In the genomic region with DNA sequence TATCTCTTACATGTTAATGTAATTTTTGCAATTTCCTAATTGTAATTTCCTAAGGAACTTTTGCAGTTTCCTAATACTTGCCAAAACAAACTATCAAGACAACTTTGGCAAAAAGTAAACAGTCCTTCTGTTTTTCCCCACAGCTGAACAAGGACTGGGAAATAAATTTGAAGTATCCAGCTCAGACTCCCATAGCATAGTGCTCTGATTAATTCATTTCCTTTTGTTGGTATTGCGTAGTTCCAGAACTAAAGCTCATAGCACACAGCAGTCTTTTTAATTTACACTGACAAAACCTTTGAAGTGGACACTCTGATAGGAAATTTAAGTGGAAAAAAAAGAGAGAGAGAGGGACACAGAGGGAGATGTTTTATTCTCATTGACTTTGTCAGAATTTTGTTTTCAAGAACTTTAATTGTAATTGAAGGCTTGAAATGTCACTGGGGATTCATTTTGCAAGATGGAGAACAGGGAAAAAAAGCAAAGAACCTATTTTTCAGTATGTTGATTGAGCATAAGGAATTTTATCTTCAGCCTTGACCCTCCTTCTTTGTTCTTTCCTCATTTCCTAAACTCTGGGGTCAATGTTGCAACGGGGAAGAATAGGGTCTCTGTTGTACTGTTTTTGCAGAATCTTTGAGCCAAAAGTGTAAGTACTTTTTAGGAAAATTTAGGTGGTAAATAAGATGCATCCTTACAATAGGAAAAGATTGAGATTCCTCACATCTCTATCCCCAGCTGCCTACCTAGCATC, we compare ENCODE assay signal across 22 cellular contexts.
A peak's percentile ranks its signal among the peaks of the same experiment; 100 is the strongest.
DNase-seq lines count a peak whose midpoint lies in the region; ATAC-seq, FAIRE-seq and TF ChIP-seq lines count a peak whose summit lies in the region.
"Had no signal": no experiment of that assay in that cellular context is flagged by ENCODE, and none has a peak within 500 bp of the region (broad histone marks: within the 10 kb centered on the region; RNA-seq: fewer than 3 reads in every experiment).

No MANE protein-coding gene starts in this region.

- no TSS peak for BruUV-seq in MCF 10A (replicated peaks; lab: Mats Ljungman, UMichigan)

- TF ChIP-seq CTCF in MCF 10A (IDR thresholded peaks at IDR 0.05; ENCODE audit: unreplicated experiment) = no peak
- TF ChIP-seq CTCF in breast epithelium (IDR thresholded peaks at IDR 0.05) = no peak
- TF ChIP-seq CTCF in bronchial epithelial cell (IDR thresholded peaks at IDR 0.05; ENCODE audit: insufficient read depth, low read length, severe bottlenecking) = no peak
- TF ChIP-seq CTCF in neural progenitor cell (IDR thresholded peaks at IDR 0.05) = no peak

- ATAC-seq in HG03565 (IDR thresholded peaks at IDR 0.05; ENCODE audit: unreplicated experiment) = no peak
- ATAC-seq: GM12878 had no signal

- no peak overlapping the region for H3K27ac Mint-ChIP-seq in MCF 10A (ENCODE audit: low read depth, unreplicated experiment)
- H3K27ac Mint-ChIP-seq in neural progenitor cell = no peak overlapping the region
- H3K27ac Mint-ChIP-seq: CD4-positive, alpha-beta T cell; IgD-negative memory B cell had no signal

- no peak overlapping the region for H2AFZ ChIP-seq in neural progenitor cell (replicated peaks)
- H2AFZ ChIP-seq: GM23248 had no signal

- no peaks in the 10 kb centered on the region for H3K36me3 Mint-ChIP-seq in MCF 10A (ENCODE audit: insufficient read depth, unreplicated experiment)
- H3K36me3 Mint-ChIP-seq in neural progenitor cell = no peaks in the 10 kb centered on the region
- H3K36me3 Mint-ChIP-seq: IgD-negative memory B cell had no signal

- intact Hi-C loops in MCF 10A (cut with micrococcal nuclease) (no loop called here), breast epithelium (cut with DNase I; ENCODE audit: low total_unique reads) (no loop called here)

- no peaks in the 10 kb centered on the region for H3K27me3 ChIP-seq in breast epithelium
- no peaks in the 10 kb centered on the region for H3K27me3 ChIP-seq in bronchial epithelial cell (ENCODE audit: control insufficient read depth, insufficient read depth, low read length)
- no peaks in the 10 kb centered on the region for H3K27me3 ChIP-seq in neural progenitor cell

- no peak overlapping the region for H3K9ac ChIP-seq in neural progenitor cell
- H3K9ac ChIP-seq: GM23248 had no signal

- no peaks in the 10 kb centered on the region for H3K79me2 ChIP-seq in neural progenitor cell (ENCODE audit: low read depth)

- peak; percentile 33 for FAIRE-seq in H54 (lab: Jason Lieb, UNC)
- no peak for FAIRE-seq in bronchial epithelial cell (lab: Jason Lieb, UNC)
- FAIRE-seq: D721Med, GM12878, GM19239, HTR-8/SVneo had no signal

- H3K27ac ChIP-seq in breast epithelium = no peak overlapping the region
- H3K27ac ChIP-seq in neural progenitor cell = no peak overlapping the region
- H3K27ac ChIP-seq: C4-2B, GM23248 had no signal

- H3K4me2 ChIP-seq in neural progenitor cell = no peak overlapping the region

- H3K4me1 Mint-ChIP-seq in MCF 10A (ENCODE audit: insufficient read depth, unreplicated experiment) (peaks cover 7% of the 10 kb centered on the region), neural progenitor cell (peaks cover 8% of the 10 kb centered on the region)
- H3K4me1 Mint-ChIP-seq: IgD-negative memory B cell had no signal

- no peak for TF ChIP-seq POLR2A in breast epithelium (IDR thresholded peaks at IDR 0.05)
- TF ChIP-seq POLR2A in H54 (IDR thresholded peaks at IDR 0.05; ENCODE audit: low read depth, low read length) = no peak

- H3K9me3 ChIP-seq in breast epithelium (no peaks in the 10 kb centered on the region), neural progenitor cell (ENCODE audit: low read depth) (no peaks in the 10 kb centered on the region)
- H3K9me3 ChIP-seq: Caco-2 had no signal

- H3K4me3 Mint-ChIP-seq in MCF 10A (ENCODE audit: unreplicated experiment) = no peak overlapping the region
- H3K4me3 Mint-ChIP-seq in neural progenitor cell = no peak overlapping the region
- H3K4me3 Mint-ChIP-seq: CD4-positive, alpha-beta T cell; IgD-negative memory B cell had no signal

- no peaks in the 10 kb centered on the region for H4K20me1 ChIP-seq in neural progenitor cell (ENCODE audit: low read depth)

- H3K4me3 ChIP-seq in breast epithelium (no peak overlapping the region), bronchial epithelial cell (ENCODE audit: low read depth, low read length) (no peak overlapping the region), neural progenitor cell (no peak overlapping the region)
- H3K4me3 ChIP-seq: GM12878, GM23248 had no signal

- no peaks in the 10 kb centered on the region for H3K27me3 Mint-ChIP-seq in MCF 10A (ENCODE audit: insufficient read depth, unreplicated experiment)
- H3K27me3 Mint-ChIP-seq in neural progenitor cell (ENCODE audit: insufficient read depth, low read depth) = peaks cover 2% of the 10 kb centered on the region
- H3K27me3 Mint-ChIP-seq: CD4-positive, alpha-beta T cell; IgD-negative memory B cell had no signal

- DNase-seq in MCF 10A (ENCODE audit: unreplicated experiment) = peak; percentile 29
- DNase-seq in breast epithelium (ENCODE audit: low spot score in 2 of 2) = no peak
- no peak for DNase-seq in H54 (ENCODE audit: insufficient read length, low spot score)
- peak; percentile 21 for DNase-seq in bronchial epithelial cell (ENCODE audit: low read depth)
- no peak for DNase-seq in DMS153 (lab: John Stamatoyannopoulos, UW)
- DNase-seq in neural progenitor cell (ENCODE audit: low spot score) = no peak
- DNase-seq: ACHN; AML-193; Caco-2; CD4-positive, alpha-beta T cell; DND-41; EL; GM23248; HCEC 1CT; KBM-7 had no signal

- CTCF ChIA-PET in MCF 10A (lab: Yijun Ruan, JAX) = interaction anchor here (0.6 to 3.3 kb wide), 3 partner anchors 30 to 290 kb away, joined by 3 to 10 read pairs (median 3); no protein-coding TSS in a partner anchor

- H3K36me3 ChIP-seq in breast epithelium = no peaks in the 10 kb centered on the region
- no peaks in the 10 kb centered on the region for H3K36me3 ChIP-seq in bronchial epithelial cell (ENCODE audit: control insufficient read depth, insufficient read depth, low read length)
- no peaks in the 10 kb centered on the region for H3K36me3 ChIP-seq in neural progenitor cell

- H3K9me3 Mint-ChIP-seq in MCF 10A (ENCODE audit: unreplicated experiment) = no peaks in the 10 kb centered on the region
- peaks cover 5% of the 10 kb centered on the region for H3K9me3 Mint-ChIP-seq in neural progenitor cell
- H3K9me3 Mint-ChIP-seq: CD4-positive, alpha-beta T cell had no signal

- POLR2A ChIA-PET in MCF 10A (lab: Yijun Ruan, JAX) = no interaction called here

- H3F3A ChIP-seq in neural progenitor cell (ENCODE audit: low read depth) = no peaks in the 10 kb centered on the region

- H3K4me1 ChIP-seq in breast epithelium (no peaks in the 10 kb centered on the region), neural progenitor cell (no peaks in the 10 kb centered on the region)
- H3K4me1 ChIP-seq: Caco-2 had no signal

Comparison
In these comparisons a context has a peak if more than half of its experiments do, and no peak if none do; other contexts are left out.
1. DNase-seq: peak in MCF 10A (single experiment) and bronchial epithelial cell (single experiment); none in breast epithelium (0 of 2), H54 (single experiment), DMS153 (single experiment) and neural progenitor cell (single experiment).